ENCODE assay signal across 8 cellular contexts in genomic region chr16:9047689-9048301, GRCh38. TPM values are rescaled to one million over a fixed set of nuclear protein-coding genes. Genes with fewer than 3 reads are reported as not detected.
DNase-seq lines count a peak whose midpoint lies in the region; FAIRE-seq and TF ChIP-seq lines count a peak whose summit lies in the region.

No MANE protein-coding gene starts in this region.

- no peak for TF ChIP-seq CTCF in HFF-Myc (IDR thresholded peaks at IDR 0.05; ENCODE audit: low read depth, low read length, missing control alignments)

- H3K23ac ChIP-seq in mesendoderm (ENCODE audit: low read length), result no peak overlapping the region

- peak; percentile 96 for FAIRE-seq in endometrium (lab: Jason Lieb, UNC)

- H3K18ac ChIP-seq in mesendoderm (ENCODE audit: low read length), result peak overlapping the region; percentile 88

- H3K27me3 ChIP-seq in mesendoderm (ENCODE audit: insufficient read depth, low read length, poor library complexity), result no peaks in the 10 kb centered on the region

- WGBS in mesendoderm (ENCODE audit: extremely low coverage, insufficient coverage, low lambda C conversion rate), result no CpG with 5 or more reads among the region's 7 CpGs

- peaks cover 4% of the 10 kb centered on the region for H3K4me1 ChIP-seq in mesendoderm (ENCODE audit: control insufficient read depth, low read depth, low read length)

- peak; percentile 73 for DNase-seq in GDM1 (lab: John Stamatoyannopoulos, UW)
- DNase-seq in HFF-Myc (ENCODE audit: extremely low read depth, low read depth), result peak; percentile 99
- peak; percentile 64 for DNase-seq in NCI-H2029 treated with DMSO at 0.1 percent for 48 hours (lab: John Stamatoyannopoulos, UW)
- peak; percentile 63 to 74 for DNase-seq in activated CD4-positive, alpha-beta T cell treated with anti-CD3 and anti-CD28 coated beads, Interleukin-2, amount 50 U/mL, for 48 hours
- peak; percentile 98 for DNase-seq in mesendoderm
- DNase-seq in stimulated activated CD8-positive, alpha-beta memory T cell treated with anti-CD3 and anti-CD28 coated beads, Interleukin-15, amount 100 ng/mL, for 4 hours (ENCODE audit: low read depth in 2 of 2), result peak; percentile 13 to 29
- DNase-seq in NCI-H524 treated with DMSO at 0.1 percent for 48 hours (lab: John Stamatoyannopoulos, UW), result no peak

- peak overlapping the region; percentile 70 for H3K56ac ChIP-seq in mesendoderm (ENCODE audit: low read length)

- peak overlapping the region; percentile 27 for H3K9ac ChIP-seq in mesendoderm (ENCODE audit: low read length)

- no peak overlapping the region for H4K5ac ChIP-seq in mesendoderm (ENCODE audit: low read length)

- H3K4me2 ChIP-seq in mesendoderm (ENCODE audit: low read length), result no peak overlapping the region

- H3K4me3 ChIP-seq in HFF-Myc (replicated peaks; ENCODE audit: low read depth, low read length) (no peak overlapping the region), mesendoderm (ENCODE audit: low read length) (no peak overlapping the region)

- H3K79me1 ChIP-seq in mesendoderm (ENCODE audit: low read length), result no peaks in the 10 kb centered on the region

- no peaks in the 10 kb centered on the region for H3K36me3 ChIP-seq in mesendoderm (ENCODE audit: control insufficient read depth, insufficient read depth, low read length)

- H3K27ac ChIP-seq in mesendoderm (ENCODE audit: low read depth, low read length), result peak overlapping the region; percentile 51

- no peaks in the 10 kb centered on the region for H3K79me2 ChIP-seq in mesendoderm (ENCODE audit: control insufficient read depth, insufficient read depth, low read length)

- H2AK5ac ChIP-seq in mesendoderm (ENCODE audit: low read length), result no peak overlapping the region

- no peak overlapping the region for H4K8ac ChIP-seq in mesendoderm (ENCODE audit: low read depth, low read length)

- no peak overlapping the region for H2BK120ac ChIP-seq in mesendoderm (ENCODE audit: low read depth, low read length)

- H2BK5ac ChIP-seq in mesendoderm (ENCODE audit: low read length), result peak overlapping the region; percentile 47

- no peak overlapping the region for H3K4ac ChIP-seq in mesendoderm (ENCODE audit: low read depth, low read length)

- no peak overlapping the region for H2BK15ac ChIP-seq in mesendoderm (replicated peaks; ENCODE audit: low read depth)

RNA-seq across cellular contexts. Expression of gene HAPSTR1, which starts 43.6 kb away (rescaled TPM):
- polyA plus RNA-seq in mesendoderm (2013, experiment 1 of 2), result 32.0 TPM
- polyA plus RNA-seq in mesendoderm (2013, experiment 2 of 2), result 30.7 TPM
